ENCODE assay signal across 8 cellular contexts in the genomic region with DNA sequence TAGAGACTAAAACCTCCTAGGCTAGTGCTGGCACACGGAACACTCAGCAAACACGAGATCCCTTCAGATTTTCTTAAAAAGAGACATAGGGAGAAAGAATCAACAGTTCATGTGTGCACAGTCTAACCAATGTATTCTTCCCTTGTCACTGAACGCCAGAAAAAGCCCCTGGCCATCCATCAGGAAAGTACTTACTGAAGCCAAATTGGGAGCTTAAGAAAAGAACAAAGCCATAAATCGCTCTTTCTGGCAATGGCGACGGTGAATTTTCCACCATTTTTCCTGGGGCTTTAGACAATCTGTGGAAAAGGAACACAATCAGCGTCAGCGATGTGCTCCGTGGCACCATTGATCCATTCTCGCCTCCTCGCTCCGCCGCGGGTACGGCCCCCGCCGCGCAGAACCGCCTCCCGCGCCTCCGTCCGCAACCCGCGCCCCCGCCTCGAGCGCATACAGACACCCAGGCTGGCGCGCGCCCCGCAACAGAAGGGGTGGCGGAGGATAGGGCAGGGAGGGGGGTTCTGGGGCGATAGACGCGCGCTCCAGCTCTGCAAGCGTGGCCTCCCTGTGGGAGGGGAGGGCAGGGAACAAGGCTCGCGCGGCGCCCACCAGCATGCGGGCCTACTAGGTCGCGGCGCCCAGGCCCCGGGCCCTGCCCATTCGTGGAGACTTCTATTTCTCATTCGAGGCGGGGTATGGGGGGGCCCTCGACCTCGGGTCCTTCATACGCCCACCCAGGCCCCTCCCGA. TPM values are rescaled to one million over a fixed set of nuclear protein-coding genes. Genes with fewer than 3 reads are reported as not detected.
DNase-seq lines count a peak whose midpoint lies in the region; ATAC-seq and TF ChIP-seq lines count a peak whose summit lies in the region.

No MANE protein-coding gene starts in this region.

- ATAC-seq in GM19023 (IDR thresholded peaks at IDR 0.05; ENCODE audit: unreplicated experiment): peak; percentile 43
- peak; percentile 35 for ATAC-seq in HG03139 (IDR thresholded peaks at IDR 0.05; ENCODE audit: unreplicated experiment)
- ATAC-seq in activated T-helper 17 cell treated with anti-CD3 and anti-CD28 coated beads, Interleukin-2, amount 50 U/mL, for 72 hours (replicated peaks): peak; percentile 65
- ATAC-seq in natural killer cell treated with Interleukin-12 subunit alpha and Interleukin-12 subunit beta and Interleukin-15 and Interleukin-18, amount 100 ng/mL, for 72 hours: peak; percentile 64 to 79

- H3K4me3 Mint-ChIP-seq in activated T-helper 17 cell treated with anti-CD3 and anti-CD28 coated beads, Interleukin-2, amount 50 U/mL, for 72 hours: peak overlapping the region; percentile 88
- peak overlapping the region; percentile 89 for H3K4me3 Mint-ChIP-seq in natural killer cell treated with Interleukin-12 subunit alpha and Interleukin-12 subunit beta and Interleukin-15 and Interleukin-18, amount 100 ng/mL, for 72 hours

- peaks cover 14% of the 10 kb centered on the region for H3K4me1 Mint-ChIP-seq in activated T-helper 17 cell treated with anti-CD3 and anti-CD28 coated beads, Interleukin-2, amount 50 U/mL, for 72 hours
- H3K4me1 Mint-ChIP-seq in natural killer cell treated with Interleukin-12 subunit alpha and Interleukin-12 subunit beta and Interleukin-15 and Interleukin-18, amount 100 ng/mL, for 72 hours (ENCODE audit: low read depth in 2 of 2): peaks cover 32 to 42% of the 10 kb centered on the region in 2 donors

- TF ChIP-seq POLR2A in tibial nerve (IDR thresholded peaks at IDR 0.05): no peak

- peaks cover 37% of the 10 kb centered on the region for H3K36me3 Mint-ChIP-seq in activated T-helper 17 cell treated with anti-CD3 and anti-CD28 coated beads, Interleukin-2, amount 50 U/mL, for 72 hours (ENCODE audit: low read depth)
- H3K36me3 Mint-ChIP-seq in natural killer cell treated with Interleukin-12 subunit alpha and Interleukin-12 subunit beta and Interleukin-15 and Interleukin-18, amount 100 ng/mL, for 72 hours: peaks cover 11% of the 10 kb centered on the region

- 1% methylated on average over 29 to 44 of the region's 54 CpGs for WGBS in tibial nerve, 2 donors

- no peaks in the 10 kb centered on the region for H3K27me3 Mint-ChIP-seq in activated T-helper 17 cell treated with anti-CD3 and anti-CD28 coated beads, Interleukin-2, amount 50 U/mL, for 72 hours
- no peaks in the 10 kb centered on the region for H3K27me3 Mint-ChIP-seq in natural killer cell treated with Interleukin-12 subunit alpha and Interleukin-12 subunit beta and Interleukin-15 and Interleukin-18, amount 100 ng/mL, for 72 hours

- peak overlapping the region; percentile 98 to 99 (median 98) for H3K27ac ChIP-seq in tibial nerve

- TF ChIP-seq EP300 in tibial nerve (IDR thresholded peaks at IDR 0.05): peak in 1 of 2 donors; percentile 87

- TF ChIP-seq CTCF in BE2C (IDR thresholded peaks at IDR 0.05; ENCODE audit: low read depth, low read length) (no peak), fibroblast of villous mesenchyme (IDR thresholded peaks at IDR 0.05; ENCODE audit: insufficient read depth, low read depth, low read length) (no peak), tibial nerve (IDR thresholded peaks at IDR 0.05) (no peak)

- peaks cover 5% of the 10 kb centered on the region for H3K4me1 ChIP-seq in BE2C
- peaks cover 0 to 40% (median 12%) of the 10 kb centered on the region in 4 donors for H3K4me1 ChIP-seq in tibial nerve

- H3K4me3 ChIP-seq in BE2C (ENCODE audit: low read depth, low read length) (peak overlapping the region; percentile 91), fibroblast of villous mesenchyme (ENCODE audit: low read depth, low read length) (peak overlapping the region; percentile 62), tibial nerve (peak overlapping the region; percentile 81 to 93 (median 90))

- no peaks in the 10 kb centered on the region for H3K27me3 ChIP-seq in BE2C
- H3K27me3 ChIP-seq in tibial nerve: no peaks in the 10 kb centered on the region

- peak overlapping the region; percentile 90 for H3K27ac Mint-ChIP-seq in activated T-helper 17 cell treated with anti-CD3 and anti-CD28 coated beads, Interleukin-2, amount 50 U/mL, for 72 hours
- peak overlapping the region; percentile 78 to 85 for H3K27ac Mint-ChIP-seq in natural killer cell treated with Interleukin-12 subunit alpha and Interleukin-12 subunit beta and Interleukin-15 and Interleukin-18, amount 100 ng/mL, for 72 hours

- H3K9me3 ChIP-seq in BE2C: no peaks in the 10 kb centered on the region
- no peaks in the 10 kb centered on the region for H3K9me3 ChIP-seq in tibial nerve

- H3K36me3 ChIP-seq in BE2C (no peaks in the 10 kb centered on the region; the same call in 1 of the 2 replicates), tibial nerve (peaks cover 0 to 22% (median 0%) of the 10 kb centered on the region in 3 donors)

- H3K9me3 Mint-ChIP-seq in activated T-helper 17 cell treated with anti-CD3 and anti-CD28 coated beads, Interleukin-2, amount 50 U/mL, for 72 hours: no peaks in the 10 kb centered on the region
- no peaks in the 10 kb centered on the region for H3K9me3 Mint-ChIP-seq in natural killer cell treated with Interleukin-12 subunit alpha and Interleukin-12 subunit beta and Interleukin-15 and Interleukin-18, amount 100 ng/mL, for 72 hours

- DNase-seq in BE2C (no peak), NCI-H748 (lab: John Stamatoyannopoulos, UW; ENCODE audit: unreplicated experiment) (peak; percentile 91), fibroblast of villous mesenchyme (ENCODE audit: low read depth) (no peak), tibial nerve (ENCODE audit: low spot score in 2 of 2) (peak; percentile 50 to 69)
- peak; percentile 80 for DNase-seq in natural killer cell treated with Interleukin-12 subunit alpha and Interleukin-12 subunit beta and Interleukin-15 and Interleukin-18, amount 100 ng/mL, for 72 hours (ENCODE audit: low spot score)

RNA-seq across cellular contexts. Expression of a gene that starts 0.5 kb away (rescaled TPM):
- 9.3 TPM for polyA plus RNA-seq in BE2C (2012; ENCODE audit: insufficient read depth, insufficient read length, low read depth)
- total RNA-seq in activated T-helper 17 cell treated with anti-CD3 and anti-CD28 coated beads, Interleukin-2, amount 50 U/mL, for 72 hours: 10 to 100 TPM; 16.5 to 16.6 TPM
- 4.5 and 11.2 TPM in 2 replicates for total RNA-seq in fibroblast of villous mesenchyme
- 10 to 100 TPM; 11.2 to 15.9 TPM for total RNA-seq in natural killer cell treated with Interleukin-12 subunit alpha and Interleukin-12 subunit beta and Interleukin-15 and Interleukin-18, amount 100 ng/mL, for 72 hours
- 10 to 100 TPM in 3 of 4 donors, 1 to 10 TPM in 1; 4.5 to 40.0 (median 26.5) TPM for total RNA-seq in tibial nerve

RNA-seq across cellular contexts. Expression of a gene that starts 0.6 kb away (rescaled TPM):
- 50.1 TPM for polyA plus RNA-seq in BE2C (2012; ENCODE audit: insufficient read depth, insufficient read length, low read depth)
- 100 to 1,000 TPM in 1 of 2 donors, 10 to 100 TPM in 1; 69.2 to 105 TPM for total RNA-seq in activated T-helper 17 cell treated with anti-CD3 and anti-CD28 coated beads, Interleukin-2, amount 50 U/mL, for 72 hours
- total RNA-seq in fibroblast of villous mesenchyme (270 and 339 TPM in 2 replicates), tibial nerve (100 to 1,000 TPM; 136 to 259 (median 158) TPM)
- total RNA-seq in natural killer cell treated with Interleukin-12 subunit alpha and Interleukin-12 subunit beta and Interleukin-15 and Interleukin-18, amount 100 ng/mL, for 72 hours: 10 to 100 TPM; 32.8 to 84.2 TPM

Comparison
In these comparisons a context has a peak if more than half of its experiments do, and no peak if none do; other contexts are left out.
1. DNase-seq: peak in NCI-H748 (single experiment), natural killer cell treated with Interleukin-12 subunit alpha and Interleukin-12 subunit beta and Interleukin-15 and Interleukin-18, amount 100 ng/mL, for 72 hours (single experiment) and tibial nerve (2 of 2); none in BE2C (single experiment) and fibroblast of villous mesenchyme (single experiment).
2. Peak in every context shown above with its lines, with median percentiles within 50 percentile points of each other: H3K4me3 ChIP-seq and ATAC-seq.